ENCODE assay signal across 32 cellular contexts in the genomic region with DNA sequence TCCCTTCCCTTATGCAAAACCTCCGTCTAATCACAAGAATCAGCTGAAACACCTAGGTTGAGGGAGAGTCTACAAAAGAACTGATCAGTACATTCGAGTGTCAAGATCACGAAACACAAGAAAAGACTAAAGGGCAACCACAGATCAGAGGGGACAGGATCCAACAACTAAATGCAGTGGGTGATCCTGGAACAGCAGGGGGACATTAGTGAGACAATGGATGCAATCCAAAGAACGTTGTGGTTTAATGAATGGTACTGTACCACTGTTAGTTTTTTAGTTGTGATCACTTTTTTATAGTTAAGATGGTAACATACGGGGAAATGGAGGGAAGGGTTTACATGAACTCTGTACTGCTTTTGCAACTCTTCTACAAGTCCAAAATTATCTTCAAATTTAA.
"Had no signal": no experiment of that assay in that cellular context is flagged by ENCODE, and none has a peak within 500 bp of the region (broad histone marks: within the 10 kb centered on the region; RNA-seq: fewer than 3 reads in every experiment).

No MANE protein-coding gene starts in this region.

- FAIRE-seq: colon had no signal

- ATAC-seq: activated naive CD8-positive, alpha-beta T cell treated with anti-CD3 and anti-CD28 coated beads, Interleukin-2, amount 50 U/mL, for 24 hours; body of pancreas; effector memory CD8-positive, alpha-beta T cell; foreskin keratinocyte; gastrocnemius medialis; heart left ventricle had no signal

- H3K4me1 ChIP-seq: adrenal gland, foreskin keratinocyte, gastrocnemius medialis had no signal

- H3K27me3 ChIP-seq: adrenal gland, body of pancreas, esophagus muscularis mucosa, foreskin keratinocyte, gastrocnemius medialis, heart left ventricle had no signal

- H3K4me3 Mint-ChIP-seq: activated CD4-positive, alpha-beta memory T cell treated with anti-CD3 and anti-CD28 coated beads, Interleukin-2, amount 10 ng/mL, durations not matched to agents 7 days and 5 days; activated CD4-positive, alpha-beta T cell treated with anti-CD3 and anti-CD28 coated beads, Interleukin-2, amount 10 ng/mL, durations not matched to agents 7 days and 5 days; activated naive CD4-positive, alpha-beta T cell treated with anti-CD3 and anti-CD28 coated beads for 36 hours; activated naive CD4-positive, alpha-beta T cell treated with anti-CD3 and anti-CD28 coated beads, Interleukin-2, amount 50 U/mL, for 24 hours; activated naive CD8-positive, alpha-beta T cell treated with anti-CD3 and anti-CD28 coated beads for 36 hours; activated naive CD8-positive, alpha-beta T cell treated with anti-CD3 and anti-CD28 coated beads, Interleukin-2, amount 50 U/mL, for 24 hours; activated T-helper 1 cell treated with anti-CD3 and anti-CD28 coated beads, Interleukin-12 subunit alpha, Interleukin-12 subunit beta, Interleukin-2, Interleukin-4 antibody, amounts not matched to agents 30 ng/mL and 10 ng/mL and 1 ng/mL, durations not matched to agents 14 hours and 24 hours and 36 hours; effector memory CD8-positive, alpha-beta T cell had no signal

- H3K4me3 ChIP-seq: adrenal gland, body of pancreas, esophagus muscularis mucosa, gastrocnemius medialis, heart left ventricle had no signal

- DNase-seq: activated CD4-positive, alpha-beta memory T cell treated with anti-CD3 and anti-CD28 coated beads, Interleukin-2, amount 10 ng/mL, durations not matched to agents 7 days and 5 days; activated CD4-positive, alpha-beta T cell treated with anti-CD3 and anti-CD28 coated beads for 1 hour; activated CD4-positive, alpha-beta T cell treated with anti-CD3 and anti-CD28 coated beads for 4 hours; activated CD4-positive, alpha-beta T cell treated with anti-CD3 and anti-CD28 coated beads, Interleukin-2, amount 10 ng/mL, durations not matched to agents 7 days and 5 days; activated CD4-positive, alpha-beta T cell treated with anti-CD3 and anti-CD28 coated beads, Interleukin-2, amount 50 U/mL, for 4 hours; activated effector memory CD4-positive, alpha-beta T cell treated with anti-CD3 and anti-CD28 coated beads, Interleukin-2, amount 50 U/mL, for 16 hours; activated naive CD4-positive, alpha-beta T cell treated with anti-CD3 and anti-CD28 coated beads for 36 hours; activated naive CD8-positive, alpha-beta T cell treated with anti-CD3 and anti-CD28 coated beads for 36 hours; activated naive CD8-positive, alpha-beta T cell treated with anti-CD3 and anti-CD28 coated beads, Interleukin-2, amount 50 U/mL, for 24 hours; activated T-cell treated with anti-CD3 and anti-CD28 coated beads, Interleukin-2, amount 50 U/mL, for 1 hour; activated T-cell treated with anti-CD3 and anti-CD28 coated beads, Interleukin-2, amount 50 U/mL, for 48 hours; adrenal gland; amygdala; aorta; body of pancreas; caudate nucleus; cortex of kidney; dermis blood vessel endothelial cell; effector CD4-positive, alpha-beta T cell; effector memory CD8-positive, alpha-beta T cell; erythroblast; foreskin keratinocyte; gastrocnemius medialis; glutamatergic neuron; heart left ventricle; T-helper 1 cell; T-helper 2 cell had no signal

- H3K27me3 Mint-ChIP-seq: activated CD4-positive, alpha-beta memory T cell treated with anti-CD3 and anti-CD28 coated beads, Interleukin-2, amount 10 ng/mL, durations not matched to agents 7 days and 5 days; activated CD4-positive, alpha-beta T cell treated with anti-CD3 and anti-CD28 coated beads, Interleukin-2, amount 10 ng/mL, durations not matched to agents 7 days and 5 days; activated naive CD4-positive, alpha-beta T cell treated with anti-CD3 and anti-CD28 coated beads, Interleukin-2, amount 50 U/mL, for 24 hours; activated naive CD8-positive, alpha-beta T cell treated with anti-CD3 and anti-CD28 coated beads for 36 hours; activated naive CD8-positive, alpha-beta T cell treated with anti-CD3 and anti-CD28 coated beads, Interleukin-2, amount 50 U/mL, for 24 hours; effector memory CD8-positive, alpha-beta T cell had no signal

- H3K27ac Mint-ChIP-seq: activated CD4-positive, alpha-beta memory T cell treated with anti-CD3 and anti-CD28 coated beads, Interleukin-2, amount 10 ng/mL, durations not matched to agents 7 days and 5 days; activated CD4-positive, alpha-beta T cell treated with anti-CD3 and anti-CD28 coated beads, Interleukin-2, amount 10 ng/mL, durations not matched to agents 7 days and 5 days; activated naive CD4-positive, alpha-beta T cell treated with anti-CD3 and anti-CD28 coated beads for 36 hours; activated naive CD4-positive, alpha-beta T cell treated with anti-CD3 and anti-CD28 coated beads, Interleukin-2, amount 50 U/mL, for 24 hours; activated naive CD8-positive, alpha-beta T cell treated with anti-CD3 and anti-CD28 coated beads for 36 hours; activated naive CD8-positive, alpha-beta T cell treated with anti-CD3 and anti-CD28 coated beads, Interleukin-2, amount 50 U/mL, for 24 hours; activated T-helper 1 cell treated with anti-CD3 and anti-CD28 coated beads, Interleukin-12 subunit alpha, Interleukin-12 subunit beta, Interleukin-2, Interleukin-4 antibody, amounts not matched to agents 30 ng/mL and 10 ng/mL and 1 ng/mL, durations not matched to agents 14 hours and 24 hours and 36 hours; activated T-helper 2 cell treated with anti-CD3 and anti-CD28 coated beads, Interferon-gamma antibody, Interleukin-2, Interleukin-4, amounts not matched to agents 10 μg/mL and 5 μg/mL and 100 μg/mL, durations not matched to agents 14 hours and 24 hours and 36 hours had no signal

- H3K9me3 Mint-ChIP-seq: activated CD4-positive, alpha-beta memory T cell treated with anti-CD3 and anti-CD28 coated beads, Interleukin-2, amount 10 ng/mL, durations not matched to agents 7 days and 5 days; activated CD4-positive, alpha-beta T cell treated with anti-CD3 and anti-CD28 coated beads, Interleukin-2, amount 10 ng/mL, durations not matched to agents 7 days and 5 days; activated naive CD4-positive, alpha-beta T cell treated with anti-CD3 and anti-CD28 coated beads, Interleukin-2, amount 50 U/mL, for 24 hours; activated naive CD8-positive, alpha-beta T cell treated with anti-CD3 and anti-CD28 coated beads for 36 hours; activated naive CD8-positive, alpha-beta T cell treated with anti-CD3 and anti-CD28 coated beads, Interleukin-2, amount 50 U/mL, for 24 hours; activated T-helper 1 cell treated with anti-CD3 and anti-CD28 coated beads, Interleukin-12 subunit alpha, Interleukin-12 subunit beta, Interleukin-2, Interleukin-4 antibody, amounts not matched to agents 30 ng/mL and 10 ng/mL and 1 ng/mL, durations not matched to agents 14 hours and 24 hours and 36 hours; activated T-helper 2 cell treated with anti-CD3 and anti-CD28 coated beads, Interferon-gamma antibody, Interleukin-2, Interleukin-4, amounts not matched to agents 10 μg/mL and 5 μg/mL and 100 μg/mL, durations not matched to agents 14 hours and 24 hours and 36 hours; effector memory CD8-positive, alpha-beta T cell had no signal

- H3K27ac ChIP-seq: adrenal gland, body of pancreas, esophagus muscularis mucosa, foreskin keratinocyte, gastrocnemius medialis, heart left ventricle had no signal

- H3K36me3 ChIP-seq: adrenal gland, gastrocnemius medialis had no signal

- H3K9me3 ChIP-seq: adrenal gland, body of pancreas, esophagus muscularis mucosa, gastrocnemius medialis had no signal
